8 cellular contexts compared by ENCODE assay signal in the genomic region with DNA sequence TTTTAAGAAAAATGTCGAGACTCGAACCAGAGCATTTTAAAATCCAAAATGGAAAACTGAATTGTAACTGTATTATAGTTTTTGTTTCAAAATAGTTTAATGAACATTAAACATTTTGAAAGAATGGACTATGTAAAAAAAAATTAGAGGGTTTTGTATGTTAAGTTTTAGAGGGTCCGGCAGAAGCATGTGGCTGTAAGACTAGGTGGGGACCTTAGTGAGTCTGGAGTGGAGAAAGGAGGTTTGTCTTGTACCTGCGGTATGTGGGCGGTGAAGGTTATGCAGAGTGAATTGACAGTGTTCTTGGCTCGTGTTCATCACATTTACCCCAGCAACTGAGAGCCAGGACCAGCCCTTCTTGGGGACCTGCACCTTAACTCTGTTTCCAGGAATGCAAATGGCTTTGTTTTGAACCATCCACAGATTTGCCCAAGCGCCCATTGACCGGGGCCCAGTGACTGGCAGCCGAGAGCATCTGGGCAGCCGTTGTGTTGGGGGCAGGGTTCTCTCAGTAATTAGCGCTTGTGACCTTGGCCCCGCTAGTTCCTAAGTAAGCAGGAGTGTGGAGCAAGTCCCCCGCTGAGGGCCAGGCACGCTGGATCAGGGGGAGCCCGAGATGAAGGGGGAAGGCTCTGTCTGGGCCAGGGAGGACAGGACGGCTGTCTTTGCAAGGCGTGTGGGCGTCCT. TPM values are rescaled to one million over a fixed set of nuclear protein-coding genes. Genes with fewer than 3 reads are reported as not detected.
A peak's percentile ranks its signal among the peaks of the same experiment; 100 is the strongest.
DNase-seq lines count a peak whose midpoint lies in the region; ATAC-seq and TF ChIP-seq lines count a peak whose summit lies in the region.

No MANE protein-coding gene starts in this region.

- no peak overlapping the region for H2AFZ ChIP-seq in fibroblast of lung (ENCODE audit: low read length)

- H3K9me3 Mint-ChIP-seq in activated CD4-positive, alpha-beta T cell treated with anti-CD3 and anti-CD28 coated beads, Interleukin-2, amount 10 ng/mL, durations not matched to agents 7 days and 5 days, result peaks cover 16% of the 10 kb centered on the region

- H3K36me3 ChIP-seq in fibroblast of lung (ENCODE audit: control insufficient read depth, insufficient read depth, low read length) (peaks cover 7% of the 10 kb centered on the region), ovary (no peaks in the 10 kb centered on the region)

- peak overlapping the region; percentile 98 for H3K9ac ChIP-seq in fibroblast of lung (ENCODE audit: insufficient read depth, low read length)

- intact Hi-C loops in ovary (cut with DNase I), result loop anchor here in 3 of 4 donors (10.0 kb wide), 6 partner anchors 148 to 868 kb away; no protein-coding TSS in a partner anchor

- CTCF ChIA-PET in activated CD4-positive, alpha-beta T cell treated with anti-CD3 and anti-CD28 coated beads, Interleukin-2, amount 10 ng/mL, durations not matched to agents 7 days and 5 days (lab: Charles Lee), result interaction anchor here (1.0 kb wide), 1 partner anchor 47 kb away, joined by 3 read pairs; no protein-coding TSS in a partner anchor

- H3K4me1 Mint-ChIP-seq in activated CD4-positive, alpha-beta T cell treated with anti-CD3 and anti-CD28 coated beads, Interleukin-2, amount 10 ng/mL, durations not matched to agents 7 days and 5 days, result peaks cover 26% of the 10 kb centered on the region

- no peak for ATAC-seq in GM21390 (IDR thresholded peaks at IDR 0.05; ENCODE audit: unreplicated experiment)
- ATAC-seq in GM18519 (IDR thresholded peaks at IDR 0.05; ENCODE audit: low FRiP score, unreplicated experiment), result no peak

- H3K27ac Mint-ChIP-seq in activated CD4-positive, alpha-beta T cell treated with anti-CD3 and anti-CD28 coated beads, Interleukin-2, amount 10 ng/mL, durations not matched to agents 7 days and 5 days, result peak overlapping the region; percentile 97

- peak overlapping the region; percentile 86 for H3K4me3 Mint-ChIP-seq in activated CD4-positive, alpha-beta T cell treated with anti-CD3 and anti-CD28 coated beads, Interleukin-2, amount 10 ng/mL, durations not matched to agents 7 days and 5 days

- no peaks in the 10 kb centered on the region for H3K9me3 ChIP-seq in fibroblast of lung (ENCODE audit: control insufficient read depth, insufficient read depth, low read depth, low read length)
- H3K9me3 ChIP-seq in ovary, result no peaks in the 10 kb centered on the region

- H3K27me3 ChIP-seq in fibroblast of lung (ENCODE audit: control insufficient read depth, insufficient read depth, low read length), result no peaks in the 10 kb centered on the region
- no peaks in the 10 kb centered on the region for H3K27me3 ChIP-seq in ovary

- TF ChIP-seq CTCF in fibroblast of lung (conservative IDR thresholded peaks at IDR 0.05 in 1 of 2, IDR thresholded peaks at IDR 0.05 in 1 of 2; ENCODE audit: low read depth in 1 of 2, low read length in 2 of 2) (no peak), ovary (IDR thresholded peaks at IDR 0.05) (no peak)

- no peaks in the 10 kb centered on the region for H3K27me3 Mint-ChIP-seq in activated CD4-positive, alpha-beta T cell treated with anti-CD3 and anti-CD28 coated beads, Interleukin-2, amount 10 ng/mL, durations not matched to agents 7 days and 5 days

- H3K4me2 ChIP-seq in fibroblast of lung (ENCODE audit: extremely low read depth, insufficient read depth, low read length), result peak overlapping the region; percentile 98

- H4K20me1 ChIP-seq in fibroblast of lung (ENCODE audit: control insufficient read depth, extremely low read depth, insufficient read depth, low read length), result no peaks in the 10 kb centered on the region

- no peak for TF ChIP-seq POLR2A in ovary (IDR thresholded peaks at IDR 0.05)

- POLR2A ChIA-PET in activated CD4-positive, alpha-beta T cell treated with anti-CD3 and anti-CD28 coated beads, Interleukin-2, amount 10 ng/mL, durations not matched to agents 7 days and 5 days (lab: Charles Lee), result interaction anchor here (4.0 kb wide), 1 partner anchor 20 kb away, joined by 46 read pairs; no protein-coding TSS in a partner anchor

- H3K4me1 ChIP-seq in fibroblast of lung (ENCODE audit: control insufficient read depth, extremely low read depth, insufficient read depth, low read length) (no peaks in the 10 kb centered on the region), ovary (ENCODE audit: insufficient read depth) (peaks cover 9% of the 10 kb centered on the region)

- H3K4me3 ChIP-seq in fibroblast of lung (replicated peaks in 1 of 4; ENCODE audit: control extremely low read depth in 1 of 4, insufficient read depth in 1 of 4, low read depth in 3 of 4, low read length in 4 of 4), result peak overlapping the region in 3 of 4 experiments; percentile 65 to 77 (median 68)
- H3K4me3 ChIP-seq in ovary, result peak overlapping the region; percentile 92

- peaks cover 39% of the 10 kb centered on the region for H3K79me2 ChIP-seq in fibroblast of lung (ENCODE audit: control insufficient read depth, insufficient read depth, low read length)

- peak overlapping the region; percentile 99 for H3K27ac ChIP-seq in fibroblast of lung (ENCODE audit: insufficient read depth, low read length)
- peak overlapping the region in 1 of 2 donors; percentile 100 for H3K27ac ChIP-seq in ovary

- peaks cover 44% of the 10 kb centered on the region for H3K36me3 Mint-ChIP-seq in activated CD4-positive, alpha-beta T cell treated with anti-CD3 and anti-CD28 coated beads, Interleukin-2, amount 10 ng/mL, durations not matched to agents 7 days and 5 days (ENCODE audit: low read depth)

- 65 to 73% (median 69%) methylated on average over 18 of the region's 18 CpGs for WGBS in ovary, 3 donors

- peak; percentile 45 for DNase-seq in activated T-cell treated with anti-CD3 and anti-CD28 coated beads, Interleukin-2, amount 50 U/mL, for 1 hour
- DNase-seq in activated T-cell treated with anti-CD3 and anti-CD28 coated beads for 4 hours (no peak), fibroblast of lung (ENCODE audit: low read depth in 2 of 2) (peak; percentile 51 to 62), ovary (peak; percentile 58 to 75 (median 60)), AG08396 (ENCODE audit: low spot score) (no peak)
- peak; percentile 38 for DNase-seq in activated CD4-positive, alpha-beta T cell treated with anti-CD3 and anti-CD28 coated beads, Interleukin-2, amount 10 ng/mL, durations not matched to agents 7 days and 5 days

- TF ChIP-seq EP300 in ovary (IDR thresholded peaks at IDR 0.05), result no peak

RNA-seq across cellular contexts. Expression of gene KLF6, which starts 1.4 kb away (rescaled TPM):
- 100 to 1,000 TPM; 155 to 167 TPM for total RNA-seq in activated CD4-positive, alpha-beta T cell treated with anti-CD3 and anti-CD28 coated beads, Interleukin-2, amount 10 ng/mL, durations not matched to agents 7 days and 5 days
- total RNA-seq in fibroblast of lung (39.0 and 96.1 TPM in 2 replicates), ovary (100 to 1,000 TPM in 3 of 7 donors, 10 to 100 TPM in 4; 53.7 to 178 (median 97.3) TPM)
- polyA plus RNA-seq in fibroblast of lung (105 and 140 TPM in 2 replicates), ovary (10 to 100 TPM; 45.4 to 79.0 TPM)
- 81.6 and 107 TPM in 2 replicates for polyA plus RNA-seq in fibroblast of lung (2012)
- polyA minus RNA-seq in fibroblast of lung (ENCODE audit: low replicate concordance), result 181 and 546 TPM in 2 replicates

Comparison
In these comparisons a context has a peak if more than half of its experiments do, and no peak if none do; other contexts are left out.
1. DNase-seq: peak in activated T-cell treated with anti-CD3 and anti-CD28 coated beads, Interleukin-2, amount 50 U/mL, for 1 hour (single experiment), activated CD4-positive, alpha-beta T cell treated with anti-CD3 and anti-CD28 coated beads, Interleukin-2, amount 10 ng/mL, durations not matched to agents 7 days and 5 days (single experiment), fibroblast of lung (2 of 2) and ovary (5 of 5); none in activated T-cell treated with anti-CD3 and anti-CD28 coated beads for 4 hours (single experiment) and AG08396 (single experiment).